Comparison of ENCODE assay signal across 29 cellular contexts in the genomic region with DNA sequence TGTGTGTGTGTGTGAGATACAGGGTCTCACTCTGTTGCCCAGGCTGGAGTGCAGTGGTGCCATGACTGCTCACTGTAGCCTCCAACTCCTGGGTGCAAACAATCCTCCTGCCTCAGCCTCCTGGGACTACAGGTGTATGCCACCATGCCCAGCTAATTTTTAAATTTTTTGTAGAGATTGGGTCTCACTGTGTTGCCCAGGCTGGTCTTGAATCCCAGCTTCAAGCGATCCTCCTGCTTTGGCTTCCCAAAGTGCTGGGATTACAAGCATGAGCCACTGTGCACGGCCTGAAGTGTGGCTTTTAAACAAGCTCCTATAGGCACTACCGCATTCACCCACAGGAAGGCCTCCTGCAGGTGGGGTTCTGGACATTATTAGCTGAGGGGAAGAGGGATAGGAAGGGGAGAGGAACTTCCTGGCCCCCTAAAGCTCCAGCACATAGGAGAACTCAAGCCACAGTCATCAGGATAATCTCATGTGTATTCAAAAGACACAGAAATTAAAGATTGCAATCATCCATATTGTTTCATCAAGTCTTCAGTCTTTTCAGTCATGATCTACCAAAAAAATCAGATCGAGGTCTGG. TPM values are rescaled to one million over a fixed set of nuclear protein-coding genes. Genes with fewer than 3 reads are reported as not detected.
DNase-seq lines count a peak whose midpoint lies in the region; ATAC-seq, FAIRE-seq and TF ChIP-seq lines count a peak whose summit lies in the region.
"Had no signal": no experiment of that assay in that cellular context is flagged by ENCODE, and none has a peak within 500 bp of the region (broad histone marks: within the 10 kb centered on the region; RNA-seq: fewer than 3 reads in every experiment).

No MANE protein-coding gene starts in this region.

- intact Hi-C loops in left lung (cut with DNase I) (no loop called here), HepG2 (cut with micrococcal nuclease; ENCODE audit: unreplicated experiment) (no loop called here)

- H3K9me3 Mint-ChIP-seq in HFFc6 (no peaks in the 10 kb centered on the region), WTC11 (peaks cover 8% of the 10 kb centered on the region)
- H3K9me3 Mint-ChIP-seq: activated CD4-positive, alpha-beta T cell treated with anti-CD3 and anti-CD28 coated beads, Interleukin-2, amount 10 ng/mL, durations not matched to agents 24 days and 14 days; activated naive CD4-positive, alpha-beta T cell treated with anti-CD3 and anti-CD28 coated beads, Interleukin-2, amount 50 U/mL, for 72 hours; activated T-cell treated with anti-CD3 and anti-CD28 coated beads, Interleukin-2, amount 50 U/mL, for 72 hours; CD8-positive, alpha-beta T cell; immature natural killer cell; neural crest cell; T-helper 1 cell treated with Interleukin-12 subunit alpha and Interleukin-12 subunit beta and Interleukin-4 antibody, amounts not matched to agents 30 μg/mL and 1 μg/mL, for 36 hours; type B pancreatic cell had no signal

- no peaks in the 10 kb centered on the region for H3K27me3 ChIP-seq in left lung
- no peaks in the 10 kb centered on the region for H3K27me3 ChIP-seq in skeletal muscle tissue (ENCODE audit: control insufficient read depth in 3 of 3, insufficient read depth in 3 of 3, low read length in 3 of 3)
- no peaks in the 10 kb centered on the region for H3K27me3 ChIP-seq in WERI-Rb-1 (ENCODE audit: insufficient read depth, low read depth, severe bottlenecking)
- H3K27me3 ChIP-seq in HepG2 (ENCODE audit: control insufficient read depth in 1 of 2, insufficient read depth in 2 of 2, low read length in 2 of 2), result no peaks in the 10 kb centered on the region; a peak in 2 of 5 replicates
- H3K27me3 ChIP-seq: esophagus muscularis mucosa had no signal

- H3K27ac Mint-ChIP-seq in HFFc6 (peak overlapping the region; percentile 59), WTC11 (peak overlapping the region; percentile 92)
- H3K27ac Mint-ChIP-seq: activated CD4-positive, alpha-beta T cell treated with anti-CD3 and anti-CD28 coated beads, Interleukin-2, amount 10 ng/mL, durations not matched to agents 24 days and 14 days; activated naive CD4-positive, alpha-beta T cell treated with anti-CD3 and anti-CD28 coated beads, Interleukin-2, amount 50 U/mL, for 72 hours; activated T-cell treated with anti-CD3 and anti-CD28 coated beads, Interleukin-2, amount 50 U/mL, for 72 hours; CD8-positive, alpha-beta T cell; immature natural killer cell; T-helper 1 cell treated with Interleukin-12 subunit alpha and Interleukin-12 subunit beta and Interleukin-4 antibody, amounts not matched to agents 30 μg/mL and 1 μg/mL, for 36 hours; type B pancreatic cell had no signal

- DNase-seq in HFFc6 (no peak), WTC11 (ENCODE audit: low spot score) (no peak), left lung (no peak), WERI-Rb-1 (no peak), coronary artery (ENCODE audit: low spot score) (no peak), HepG2 (ENCODE audit: low spot score) (no peak), Kasumi-1 (lab: John Stamatoyannopoulos, UW) (no peak)
- DNase-seq: activated CD4-positive, alpha-beta T cell treated with anti-CD3 and anti-CD28 coated beads, Interleukin-2, amount 10 ng/mL, durations not matched to agents 24 days and 14 days; activated T-cell treated with anti-CD3 and anti-CD28 coated beads, Interleukin-2, amount 50 U/mL, for 72 hours; AML-193; anterior cingulate cortex; CD8-positive, alpha-beta T cell; DMS153; effector CD8-positive, alpha-beta T cell; foreskin melanocyte; immature natural killer cell; NCI-H1694; NCI-H526; SIG-M5 had no signal

- no peaks in the 10 kb centered on the region for H4K20me1 ChIP-seq in HepG2 (ENCODE audit: insufficient read depth, low read length)

- BruUV-seq in HepG2 (replicated peaks; lab: Mats Ljungman, UMichigan), result no TSS peak

- ATAC-seq in WTC11 (peak; percentile 48), left lung (no peak), HepG2 (no peak)
- ATAC-seq: activated naive CD4-positive, alpha-beta T cell treated with anti-CD3 and anti-CD28 coated beads, Interleukin-2, amount 50 U/mL, for 72 hours; activated T-cell treated with anti-CD3 and anti-CD28 coated beads, Interleukin-2, amount 50 U/mL, for 72 hours; CD8-positive, alpha-beta T cell; left lobe of liver; Panc1 had no signal

- CTCF ChIA-PET in WTC11 (lab: Charles Lee), result interaction anchor here (1.4 kb wide), 3 partner anchors 11 to 74 kb away, joined by 3 to 7 read pairs (median 4); no protein-coding TSS in a partner anchor
- CTCF ChIA-PET in HepG2 (lab: Yijun Ruan, JAX; ENCODE audit: low intra/inter-chr PET ratio, low total read pairs), result no interaction called here

- H3K9me3 ChIP-seq in left lung (no peaks in the 10 kb centered on the region), skeletal muscle tissue (ENCODE audit: control insufficient read depth in 3 of 3, low read length in 3 of 3) (no peaks in the 10 kb centered on the region), WERI-Rb-1 (ENCODE audit: severe bottlenecking) (no peaks in the 10 kb centered on the region), HepG2 (ENCODE audit: low read length) (no peaks in the 10 kb centered on the region)
- H3K9me3 ChIP-seq: esophagus muscularis mucosa had no signal

- in situ Hi-C loops in HepG2 (cut with HindIII; ENCODE audit: extremely low pct_ligation_motif_present, low pct_unique_long_range_greater_than_20kb), result no loop called here

- H3K9ac ChIP-seq in skeletal muscle tissue (ENCODE audit: low read depth in 1 of 3, low read length in 3 of 3) (no peak overlapping the region), HepG2 (ENCODE audit: insufficient read depth, low read depth, low read length) (no peak overlapping the region)
- H3K9ac ChIP-seq: KMS-11 had no signal

- H3K36me3 Mint-ChIP-seq in HFFc6 (ENCODE audit: low read depth) (no peaks in the 10 kb centered on the region), WTC11 (no peaks in the 10 kb centered on the region)
- H3K36me3 Mint-ChIP-seq: activated naive CD4-positive, alpha-beta T cell treated with anti-CD3 and anti-CD28 coated beads, Interleukin-2, amount 50 U/mL, for 72 hours; CD8-positive, alpha-beta T cell; immature natural killer cell; type B pancreatic cell had no signal

- no peak overlapping the region for H3K4me2 ChIP-seq in HepG2 (ENCODE audit: low read depth, low read length)
- H3K4me2 ChIP-seq: KMS-11 had no signal

- no peak for TF ChIP-seq POLR2A in HepG2 (IDR thresholded peaks at IDR 0.05; ENCODE audit: insufficient read depth in 1 of 2, low read depth in 2 of 2, low read length in 2 of 2)

- H3K27ac ChIP-seq in left lung (peak overlapping the region; percentile 56 to 64), skeletal muscle tissue (ENCODE audit: low read depth, low read length) (peak overlapping the region; percentile 69), WERI-Rb-1 (no peak overlapping the region), coronary artery (peak overlapping the region in 1 of 2 donors; percentile 56), HepG2 (ENCODE audit: extremely low read length, insufficient read depth, low read length) (no peak overlapping the region)
- H3K27ac ChIP-seq: KMS-11 had no signal

- FAIRE-seq in HepG2 (lab: Jason Lieb, UNC), result no peak
- FAIRE-seq: G401.6 had no signal

- no peak overlapping the region for H2AFZ ChIP-seq in HepG2 (ENCODE audit: low read length)

- H3K36me3 ChIP-seq in left lung (no peaks in the 10 kb centered on the region), skeletal muscle tissue (ENCODE audit: control insufficient read depth in 3 of 3, insufficient read depth in 3 of 3, low read length in 3 of 3) (no peaks in the 10 kb centered on the region), WERI-Rb-1 (no peaks in the 10 kb centered on the region), HepG2 (replicated peaks in 1 of 2; ENCODE audit: control insufficient read depth in 1 of 2, insufficient read depth in 2 of 2, low read length in 2 of 2) (no peaks in the 10 kb centered on the region)
- H3K36me3 ChIP-seq: esophagus muscularis mucosa had no signal

- H3K4me3 ChIP-seq in left lung, result no peak overlapping the region
- H3K4me3 ChIP-seq in skeletal muscle tissue (ENCODE audit: low read length in 3 of 3), result no peak overlapping the region
- H3K4me3 ChIP-seq in WERI-Rb-1 (ENCODE audit: low read depth, low read length), result no peak overlapping the region
- H3K4me3 ChIP-seq in coronary artery, result no peak overlapping the region
- H3K4me3 ChIP-seq in HepG2 (replicated peaks in 1 of 3; ENCODE audit: insufficient read depth in 1 of 3, low read depth in 2 of 3, low read length in 3 of 3), result no peak overlapping the region
- H3K4me3 ChIP-seq: esophagus muscularis mucosa had no signal

- peaks cover 36% of the 10 kb centered on the region for H3K4me1 Mint-ChIP-seq in HFFc6 (ENCODE audit: low read depth)
- H3K4me1 Mint-ChIP-seq in WTC11, result peaks cover 39% of the 10 kb centered on the region
- H3K4me1 Mint-ChIP-seq: activated CD4-positive, alpha-beta T cell treated with anti-CD3 and anti-CD28 coated beads, Interleukin-2, amount 10 ng/mL, durations not matched to agents 24 days and 14 days; immature natural killer cell; neural crest cell had no signal

- H3K4me1 ChIP-seq in left lung, result peaks cover 0 to 4% of the 10 kb centered on the region in 2 donors
- peaks cover 0 to 3% (median 0%) of the 10 kb centered on the region in 3 donors for H3K4me1 ChIP-seq in skeletal muscle tissue (ENCODE audit: control insufficient read depth in 3 of 3, insufficient read depth in 3 of 3, low read length in 3 of 3)
- H3K4me1 ChIP-seq in HepG2 (ENCODE audit: insufficient read depth, low read length), result no peaks in the 10 kb centered on the region

- TF ChIP-seq EP300 in HepG2 (IDR thresholded peaks at IDR 0.05; ENCODE audit: low read depth in 2 of 2, low read length in 2 of 2) (no peak), HepG2 (CRISPR knock-in tag; IDR thresholded peaks at IDR 0.05; ENCODE audit: borderline replicate concordance) (no peak)

- no peak for TF ChIP-seq RAD21 in HepG2 (CRISPR knock-in tag; IDR thresholded peaks at IDR 0.05)

- H3K27me3 Mint-ChIP-seq in HFFc6 (ENCODE audit: insufficient read depth), result peaks cover 3% of the 10 kb centered on the region; the same call in 1 of the 2 replicates
- no peaks in the 10 kb centered on the region for H3K27me3 Mint-ChIP-seq in WTC11 (ENCODE audit: low read depth)
- H3K27me3 Mint-ChIP-seq: type B pancreatic cell had no signal

- peak; percentile 14; the same call in 1 of the 2 replicates for TF ChIP-seq CTCF in HFFc6 (IDR thresholded peaks at IDR 0.05)
- TF ChIP-seq CTCF in WTC11 (IDR thresholded peaks at IDR 0.05), result no peak
- TF ChIP-seq CTCF in left lung (IDR thresholded peaks at IDR 0.05), result no peak
- no peak for TF ChIP-seq CTCF in WERI-Rb-1 (IDR thresholded peaks at IDR 0.05; ENCODE audit: low read depth, low read length)
- no peak for TF ChIP-seq CTCF in coronary artery (IDR thresholded peaks at IDR 0.05)
- no peak for TF ChIP-seq CTCF in HepG2 (CRISPR knock-in tag; IDR thresholded peaks at IDR 0.05)

- no peaks in the 10 kb centered on the region for H3K79me2 ChIP-seq in HepG2 (ENCODE audit: insufficient read depth, low read length)

- H3K4me3 Mint-ChIP-seq in HFFc6, result no peak overlapping the region
- H3K4me3 Mint-ChIP-seq in WTC11, result no peak overlapping the region
- H3K4me3 Mint-ChIP-seq: activated CD4-positive, alpha-beta T cell treated with anti-CD3 and anti-CD28 coated beads, Interleukin-2, amount 10 ng/mL, durations not matched to agents 24 days and 14 days; activated T-cell treated with anti-CD3 and anti-CD28 coated beads, Interleukin-2, amount 50 U/mL, for 72 hours; CD8-positive, alpha-beta T cell; immature natural killer cell; neural crest cell; T-helper 1 cell treated with Interleukin-12 subunit alpha and Interleukin-12 subunit beta and Interleukin-4 antibody, amounts not matched to agents 30 μg/mL and 1 μg/mL, for 36 hours; type B pancreatic cell had no signal

- whole genome bisulfite sequencing in HepG2 (ENCODE audit: low lambda C conversion rate), result 6% methylated on average over 4 of the region's 4 CpGs

- POLR2A ChIA-PET in WTC11 (lab: Charles Lee) (interaction anchor here (0.5 kb wide), 1 partner anchor 32 kb away, joined by 3 read pairs; no protein-coding TSS in a partner anchor), HepG2 (lab: Yijun Ruan, JAX) (no interaction called here)

RNA-seq across cellular contexts. Expression of gene SLC46A3, which starts 24.8 kb away (rescaled TPM):
- total RNA-seq in HFFc6 (2021; fragmentation: NEBNext Ultra II Directional; extraction: Animal tissue kit (Norgen Biotek cat#: 25700)), result 1 to 10 TPM; 2.2 to 4.3 (median 2.8) TPM
- total RNA-seq in WTC11 (2021) (0.39 to 0.79 TPM (median 0.55 TPM) in 3 replicates), left lung (10 to 100 TPM; 11.7 to 14.5 TPM), skeletal muscle tissue (2.1 TPM), HepG2 (2016; rRNA removed; fragmentation: Illumina TruSeq; extraction: Trizol) (not detected in 2 replicates)
- total RNA-seq in HepG2 (2016; cell fraction: cytosol; rRNA removed; fragmentation: Illumina TruSeq; extraction: Trizol; ENCODE audit: low read depth), result not detected in 2 replicates
- total RNA-seq in HepG2 (2016; cell fraction: insoluble cytoplasmic fraction; rRNA removed; fragmentation: Illumina TruSeq; extraction: Trizol), result not detected in 2 replicates
- not detected in 2 replicates for total RNA-seq in HepG2 (2016; cell fraction: membrane; rRNA removed; fragmentation: Illumina TruSeq; extraction: Trizol)
- not detected in 2 replicates for total RNA-seq in HepG2 (2016; cell fraction: nucleus; rRNA removed; fragmentation: Illumina TruSeq; extraction: Trizol)
- polyA plus RNA-seq in HepG2 (2011; rRNA removed), result not detected in 2 replicates
- polyA plus RNA-seq in HepG2 (2011; cell fraction: cytosol; rRNA removed), result not detected in 2 replicates
- polyA plus RNA-seq in HepG2 (2011; cell fraction: nucleus; rRNA removed), result not detected in 2 replicates
- not detected in 2 replicates for polyA plus RNA-seq in HepG2 (2012)
- polyA plus RNA-seq in HepG2 (2016; cell fraction: cytosol; fragmentation: Illumina TruSeq; extraction: Trizol; ENCODE audit: low read depth), result not detected in 2 replicates
- polyA plus RNA-seq in HepG2 (2016; cell fraction: insoluble cytoplasmic fraction; fragmentation: Illumina TruSeq; extraction: Trizol; ENCODE audit: low read depth), result not detected in 2 replicates
- not detected in 2 replicates for polyA plus RNA-seq in HepG2 (2016; cell fraction: membrane; fragmentation: Illumina TruSeq; extraction: Trizol; ENCODE audit: low read depth)
- polyA plus RNA-seq in HepG2 (2016; cell fraction: nucleus; fragmentation: Illumina TruSeq; extraction: Trizol; ENCODE audit: insufficient read depth, low read depth), result not detected in 2 replicates
- polyA minus RNA-seq in HepG2 (2011; rRNA and poly(A)+ RNA removed; ENCODE audit: low replicate concordance), result not detected in 2 replicates
- polyA minus RNA-seq in HepG2 (2011; cell fraction: cytosol; rRNA and poly(A)+ RNA removed), result not detected in 2 replicates
- polyA minus RNA-seq in HepG2 (2011; cell fraction: nucleus; rRNA and poly(A)+ RNA removed), result not detected in 2 replicates

Comparison
In these comparisons a context has a peak if more than half of its experiments do, and no peak if none do; other contexts are left out.
1. H3K27ac ChIP-seq: peak in left lung (2 of 2) and skeletal muscle tissue (single experiment); none in WERI-Rb-1 (single experiment) and HepG2 (single experiment).